ENCODE assay signal across 27 cellular contexts in genomic region chr12:18850752-18851151, GRCh38.
"Had no signal": no experiment of that assay in that cellular context is flagged by ENCODE, and none has a peak within 500 bp of the region (broad histone marks: within the 10 kb centered on the region; RNA-seq: fewer than 3 reads in every experiment).

No MANE protein-coding gene starts in this region.

- H3K27me3 ChIP-seq: neural progenitor cell, ovary, right lobe of liver, sigmoid colon, suprapubic skin, testis, tibial artery, transverse colon, upper lobe of right lung, uterus had no signal

- ATAC-seq: natural killer cell; psoas muscle; right cardiac atrium; right lobe of liver; stimulated activated memory B cell treated with anti-CD40 and anti-IgM and Interleukin-4, amounts not matched to agents 10 μg/mL and 1 μg/mL and 100 μg/mL, for 72 hours; stimulated activated naive CD8-positive, alpha-beta T cell treated with anti-CD3 and anti-CD28 coated beads, Interleukin-15, amount 100 ng/mL, for 72 hours; stimulated activated naive CD8-positive, alpha-beta T cell treated with anti-CD3 and anti-CD28 coated beads, Interleukin-15, Interleukin-2, amounts not matched to agents 100 U/mL and 50 U/mL, for 24 hours; upper lobe of right lung had no signal

- H3K27ac ChIP-seq: neural progenitor cell, ovary, parathyroid adenoma, psoas muscle, right lobe of liver, sigmoid colon, suprapubic skin, testis, tibial artery, transverse colon, upper lobe of right lung, uterus had no signal

- H3K4me1 ChIP-seq: parathyroid adenoma, psoas muscle, right lobe of liver, sigmoid colon, suprapubic skin, testis, tibial artery, transverse colon, upper lobe of right lung, uterus had no signal

- DNase-seq: natural killer cell; occipital lobe; ovary; posterior cingulate gyrus; psoas muscle; right cardiac atrium; right lobe of liver; sigmoid colon; small intestine; stimulated activated CD4-positive, alpha-beta T cell treated with anti-CD3 and anti-CD28 coated beads, Interleukin-12 subunit alpha, Interleukin-12 subunit beta, amount 100 ng/mL, for 4 hours; stimulated activated CD4-positive, alpha-beta T cell treated with anti-CD3 and anti-CD28 coated beads, Interleukin-1b, Interleukin-23, amount 100 ng/mL, for 48 hours; stimulated activated CD4-positive, alpha-beta T cell treated with anti-CD3 and anti-CD28 coated beads, Interleukin-4, amount 100 ng/mL, for 1 hour; stimulated activated CD4-positive, alpha-beta T cell treated with anti-CD3 and anti-CD28 coated beads, Interleukin-4, amount 100 ng/mL, for 4 hours; stimulated activated CD8-positive, alpha-beta memory T cell treated with anti-CD3 and anti-CD28 coated beads, Interleukin-4, amount 100 ng/mL, for 48 hours; stimulated activated naive CD4-positive, alpha-beta T cell; stimulated activated naive CD8-positive, alpha-beta T cell treated with anti-CD3 and anti-CD28 coated beads, Interleukin-15, amount 100 ng/mL, for 72 hours; stimulated activated naive CD8-positive, alpha-beta T cell treated with anti-CD3 and anti-CD28 coated beads, Interleukin-15, Interleukin-2, amounts not matched to agents 100 U/mL and 50 U/mL, for 24 hours; substantia nigra; testis; tibial artery; transverse colon; upper lobe of right lung; uterus had no signal

- H3K4me2 ChIP-seq: neural progenitor cell had no signal

- FAIRE-seq: small intestine had no signal

- H3K36me3 ChIP-seq: neural progenitor cell, ovary, right lobe of liver, sigmoid colon, suprapubic skin, tibial artery, transverse colon, upper lobe of right lung, uterus had no signal

- H3K4me3 ChIP-seq: neural progenitor cell, ovary, psoas muscle, right lobe of liver, sigmoid colon, suprapubic skin, testis, tibial artery, transverse colon, upper lobe of right lung, uterus had no signal

- H3K9me3 ChIP-seq: ovary, right lobe of liver, sigmoid colon, suprapubic skin, testis, tibial artery, transverse colon, upper lobe of right lung, uterus had no signal
